ENCODE assay signal across 10 cellular contexts in the genomic region with DNA sequence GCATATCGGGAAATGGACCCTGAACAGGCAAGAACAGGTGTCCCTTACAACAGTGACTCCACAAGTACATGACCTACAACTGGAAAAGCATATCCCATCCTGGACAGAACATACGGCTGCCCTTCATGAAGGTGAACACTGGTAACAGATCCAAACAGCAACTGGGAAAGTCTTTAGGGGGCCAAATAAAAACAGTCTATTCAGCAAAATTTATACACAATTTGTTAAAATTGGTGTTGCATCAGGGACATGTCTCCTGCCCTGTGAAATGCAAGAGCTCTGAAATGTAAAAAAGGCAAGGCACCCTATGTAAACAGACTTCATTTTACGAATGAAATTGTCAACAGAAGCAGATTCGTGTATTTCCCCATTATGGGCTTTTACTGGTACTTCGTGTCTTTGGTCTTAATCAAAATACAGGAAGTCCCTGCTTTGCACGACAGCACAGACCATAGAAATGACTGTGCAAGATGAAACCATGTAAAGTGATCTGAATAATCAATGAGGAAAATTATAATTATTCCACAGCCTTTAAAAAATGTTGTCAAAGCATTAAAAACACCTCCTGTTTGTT.
A peak's percentile ranks its signal among the peaks of the same experiment; 100 is the strongest.
DNase-seq lines count a peak whose midpoint lies in the region; ATAC-seq and TF ChIP-seq lines count a peak whose summit lies in the region.
"Had no signal": no experiment of that assay in that cellular context is flagged by ENCODE, and none has a peak within 500 bp of the region (broad histone marks: within the 10 kb centered on the region; RNA-seq: fewer than 3 reads in every experiment).

No MANE protein-coding gene starts in this region.

- H3K9me3 Mint-ChIP-seq in natural killer cell treated with Interleukin-12 subunit alpha and Interleukin-12 subunit beta and Interleukin-15 and Interleukin-18, amount 100 ng/mL, for 72 hours, result no peaks in the 10 kb centered on the region
- H3K9me3 Mint-ChIP-seq in natural killer cell, result no peaks in the 10 kb centered on the region
- H3K9me3 Mint-ChIP-seq: CD4-positive, CD25-positive, alpha-beta regulatory T cell had no signal

- H3K27me3 ChIP-seq in vagina (no peaks in the 10 kb centered on the region), testis (no peaks in the 10 kb centered on the region)

- TF ChIP-seq CTCF in natural killer cell (IDR thresholded peaks at IDR 0.05) (no peak), vagina (IDR thresholded peaks at IDR 0.05) (no peak), testis (IDR thresholded peaks at IDR 0.05) (no peak)

- H3K36me3 Mint-ChIP-seq in natural killer cell treated with Interleukin-12 subunit alpha and Interleukin-12 subunit beta and Interleukin-15 and Interleukin-18, amount 100 ng/mL, for 72 hours, result peaks cover 4% of the 10 kb centered on the region
- H3K36me3 Mint-ChIP-seq in natural killer cell, result no peaks in the 10 kb centered on the region
- H3K36me3 Mint-ChIP-seq: CD4-positive, CD25-positive, alpha-beta regulatory T cell had no signal

- H3K36me3 ChIP-seq in vagina (no peaks in the 10 kb centered on the region), testis (ENCODE audit: low read depth, missing control alignments) (no peaks in the 10 kb centered on the region)

- H3K27me3 Mint-ChIP-seq in natural killer cell treated with Interleukin-12 subunit alpha and Interleukin-12 subunit beta and Interleukin-15 and Interleukin-18, amount 100 ng/mL, for 72 hours, result peaks cover 27 to 61% of the 10 kb centered on the region in 2 donors
- peaks cover 29 to 55% of the 10 kb centered on the region in 2 donors for H3K27me3 Mint-ChIP-seq in natural killer cell (ENCODE audit: low read depth in 2 of 2)

- 82 to 83% methylated on average over 6 of the region's 6 CpGs for whole genome bisulfite sequencing in testis, 2 donors

- no peak for DNase-seq in natural killer cell treated with Interleukin-12 subunit alpha and Interleukin-12 subunit beta and Interleukin-15 and Interleukin-18, amount 100 ng/mL, for 72 hours (ENCODE audit: low spot score)
- DNase-seq in natural killer cell (no peak), SIG-M5 (lab: John Stamatoyannopoulos, UW) (peak; percentile 14), vagina (ENCODE audit: extremely low spot score in 2 of 2) (no peak), testis (no peak), NCI-H2029 treated with DMSO at 0.1 percent for 48 hours (lab: John Stamatoyannopoulos, UW) (no peak)
- DNase-seq: NCI-H526 treated with DMSO at 0.1 percent for 48 hours had no signal

- peak; percentile 65 to 69 for ATAC-seq in natural killer cell treated with Interleukin-12 subunit alpha and Interleukin-12 subunit beta and Interleukin-15 and Interleukin-18, amount 100 ng/mL, for 72 hours
- ATAC-seq in natural killer cell, result no peak
- ATAC-seq in HG02938 (IDR thresholded peaks at IDR 0.05; ENCODE audit: unreplicated experiment), result peak; percentile 90
- ATAC-seq in HG03571 (IDR thresholded peaks at IDR 0.05; ENCODE audit: unreplicated experiment), result no peak

- peaks cover 43% of the 10 kb centered on the region for H3K4me1 ChIP-seq in vagina
- peaks cover 5% of the 10 kb centered on the region for H3K4me1 ChIP-seq in testis

- H3K27ac ChIP-seq in vagina, result peak overlapping the region; percentile 29
- no peak overlapping the region for H3K27ac ChIP-seq in testis

- no peak overlapping the region for H3K4me3 Mint-ChIP-seq in natural killer cell treated with Interleukin-12 subunit alpha and Interleukin-12 subunit beta and Interleukin-15 and Interleukin-18, amount 100 ng/mL, for 72 hours
- no peak overlapping the region for H3K4me3 Mint-ChIP-seq in natural killer cell
- H3K4me3 Mint-ChIP-seq: CD4-positive, CD25-positive, alpha-beta regulatory T cell had no signal

- H3K4me3 ChIP-seq in vagina (no peak overlapping the region), testis (no peak overlapping the region)

- H3K4me1 Mint-ChIP-seq in natural killer cell treated with Interleukin-12 subunit alpha and Interleukin-12 subunit beta and Interleukin-15 and Interleukin-18, amount 100 ng/mL, for 72 hours (ENCODE audit: low read depth in 2 of 2), result peaks cover 0 to 5% of the 10 kb centered on the region in 2 donors
- H3K4me1 Mint-ChIP-seq in natural killer cell, result no peaks in the 10 kb centered on the region
- H3K4me1 Mint-ChIP-seq: CD4-positive, CD25-positive, alpha-beta regulatory T cell had no signal

- TF ChIP-seq POLR2A in vagina (IDR thresholded peaks at IDR 0.05), result no peak
- no peak for TF ChIP-seq POLR2A in testis (IDR thresholded peaks at IDR 0.05)

- intact Hi-C loops in natural killer cell (cut with micrococcal nuclease), result no loop called here
- intact Hi-C loops in vagina (cut with DNase I), result no loop called here
- intact Hi-C loops in testis (cut with DNase I; ENCODE audit: low total_unique reads), result no loop called here

- no peak overlapping the region for H3K27ac Mint-ChIP-seq in natural killer cell treated with Interleukin-12 subunit alpha and Interleukin-12 subunit beta and Interleukin-15 and Interleukin-18, amount 100 ng/mL, for 72 hours
- H3K27ac Mint-ChIP-seq in natural killer cell, result no peak overlapping the region
- H3K27ac Mint-ChIP-seq: CD4-positive, CD25-positive, alpha-beta regulatory T cell had no signal

- H3K9me3 ChIP-seq in vagina (no peaks in the 10 kb centered on the region), testis (no peaks in the 10 kb centered on the region)

Comparison
In these comparisons a context has a peak if more than half of its experiments do, and no peak if none do; other contexts are left out.
1. ATAC-seq: peak in natural killer cell treated with Interleukin-12 subunit alpha and Interleukin-12 subunit beta and Interleukin-15 and Interleukin-18, amount 100 ng/mL, for 72 hours (2 of 2) and HG02938 (single experiment); none in natural killer cell (0 of 3) and HG03571 (single experiment).